In genomic region chr17:69103557-69104233, GRCh38 we compare ENCODE assay signal across 14 cellular contexts.
"Had no signal": no experiment of that assay in that cellular context is flagged by ENCODE, and none has a peak within 500 bp of the region (broad histone marks: within the 10 kb centered on the region; RNA-seq: fewer than 3 reads in every experiment).

No MANE protein-coding gene starts in this region.

- ATAC-seq: activated CD8-positive, alpha-beta T cell treated with anti-CD3 and anti-CD28 coated beads for 36 hours; activated T-cell treated with anti-CD3 and anti-CD28 coated beads, Interleukin-2, amount 50 U/mL, for 4 hours; esophagus mucosa; left lobe of liver; mucosa of descending colon; naive thymus-derived CD4-positive, alpha-beta T cell; WTC11 had no signal

- DNase-seq: activated CD4-positive, alpha-beta T cell treated with anti-CD3 and anti-CD28 coated beads for 48 hours; activated CD8-positive, alpha-beta T cell treated with anti-CD3 and anti-CD28 coated beads for 36 hours; activated effector memory CD4-positive, alpha-beta T cell treated with Interleukin-2 at 50 U/mL for 16 hours; activated T-cell treated with anti-CD3 and anti-CD28 coated beads, Interleukin-2, amount 50 U/mL, for 4 hours; adrenal gland; mammary epithelial cell; mucosa of descending colon; naive thymus-derived CD4-positive, alpha-beta T cell; ovary; stimulated activated CD4-positive, alpha-beta T cell treated with anti-CD3 and anti-CD28 coated beads, Interleukin-12 subunit alpha, Interleukin-12 subunit beta, amount 100 ng/mL, for 4 hours; stimulated activated CD4-positive, alpha-beta T cell treated with anti-CD3 and anti-CD28 coated beads, Interleukin-2, amount 100 ng/mL, for 24 hours had no signal
